ENCODE assay signal across 19 cellular contexts in genomic region chr12:116415408-116416108, GRCh38.
"Had no signal": no experiment of that assay in that cellular context is flagged by ENCODE, and none has a peak within 500 bp of the region (broad histone marks: within the 10 kb centered on the region; RNA-seq: fewer than 3 reads in every experiment).

No MANE protein-coding gene starts in this region.

- H3K4me1 ChIP-seq: breast epithelium, prostate gland had no signal

- H3K4me3 ChIP-seq: breast epithelium, lung, prostate gland, right atrium auricular region, suprapubic skin, transverse colon had no signal

- H3K27ac ChIP-seq: breast epithelium, epithelial cell of prostate, prostate gland, right atrium auricular region, suprapubic skin, transverse colon had no signal

- H3K27ac Mint-ChIP-seq: activated CD4-positive, alpha-beta T cell treated with anti-CD3 and anti-CD28 coated beads, Interleukin-2, amount 10 ng/mL, durations not matched to agents 7 days and 5 days; activated naive CD4-positive, alpha-beta T cell treated with anti-CD3 and anti-CD28 coated beads, Interleukin-2, amount 50 U/mL, for 24 hours; dendritic cell treated with granulocyte-macrophage colony-stimulating factor and Interleukin-4, amounts not matched to agents 40 ng/mL and 50 ng/mL, for 4 days; stimulated activated naive CD8-positive, alpha-beta T cell treated with anti-CD3 and anti-CD28 coated beads, Interleukin-15, amount 100 ng/mL, for 72 hours had no signal

- DNase-seq: activated CD4-positive, alpha-beta T cell treated with anti-CD3 and anti-CD28 coated beads, Interleukin-2, amount 10 ng/mL, durations not matched to agents 7 days and 5 days; activated gamma-delta T cell; cerebellar nuclear complex; hippocampal formation; stimulated activated naive CD8-positive, alpha-beta T cell treated with anti-CD3 and anti-CD28 coated beads, Interleukin-15, amount 100 ng/mL, for 72 hours; T-helper 1 cell; T1000; transverse colon had no signal

- H3K9me3 ChIP-seq: breast epithelium, prostate gland, right atrium auricular region, suprapubic skin, transverse colon had no signal

- H3K4me1 Mint-ChIP-seq: activated naive CD4-positive, alpha-beta T cell treated with anti-CD3 and anti-CD28 coated beads, Interleukin-2, amount 50 U/mL, for 24 hours; stimulated activated naive CD8-positive, alpha-beta T cell treated with anti-CD3 and anti-CD28 coated beads, Interleukin-15, amount 100 ng/mL, for 72 hours had no signal

- H3K27me3 Mint-ChIP-seq: activated CD4-positive, alpha-beta T cell treated with anti-CD3 and anti-CD28 coated beads, Interleukin-2, amount 10 ng/mL, durations not matched to agents 7 days and 5 days; activated naive CD4-positive, alpha-beta T cell treated with anti-CD3 and anti-CD28 coated beads, Interleukin-2, amount 50 U/mL, for 24 hours; stimulated activated naive CD8-positive, alpha-beta T cell treated with anti-CD3 and anti-CD28 coated beads, Interleukin-15, amount 100 ng/mL, for 72 hours had no signal

- H3K9me3 Mint-ChIP-seq: activated CD4-positive, alpha-beta T cell treated with anti-CD3 and anti-CD28 coated beads, Interleukin-2, amount 10 ng/mL, durations not matched to agents 7 days and 5 days; activated naive CD4-positive, alpha-beta T cell treated with anti-CD3 and anti-CD28 coated beads, Interleukin-2, amount 50 U/mL, for 24 hours; dendritic cell treated with granulocyte-macrophage colony-stimulating factor and Interleukin-4, amounts not matched to agents 40 ng/mL and 50 ng/mL, for 4 days; neural crest cell; stimulated activated naive CD8-positive, alpha-beta T cell treated with anti-CD3 and anti-CD28 coated beads, Interleukin-15, amount 100 ng/mL, for 72 hours had no signal

- H3K36me3 Mint-ChIP-seq: activated naive CD4-positive, alpha-beta T cell treated with anti-CD3 and anti-CD28 coated beads, Interleukin-2, amount 50 U/mL, for 24 hours had no signal

- H3K4me3 Mint-ChIP-seq: activated CD4-positive, alpha-beta T cell treated with anti-CD3 and anti-CD28 coated beads, Interleukin-2, amount 10 ng/mL, durations not matched to agents 7 days and 5 days; activated naive CD4-positive, alpha-beta T cell treated with anti-CD3 and anti-CD28 coated beads, Interleukin-2, amount 50 U/mL, for 24 hours; dendritic cell treated with granulocyte-macrophage colony-stimulating factor and Interleukin-4, amounts not matched to agents 40 ng/mL and 50 ng/mL, for 4 days; neural crest cell; stimulated activated naive CD8-positive, alpha-beta T cell treated with anti-CD3 and anti-CD28 coated beads, Interleukin-15, amount 100 ng/mL, for 72 hours had no signal

- H3K27me3 ChIP-seq: breast epithelium, right atrium auricular region, suprapubic skin, transverse colon had no signal

- ATAC-seq: activated CD4-positive, CD25-positive, alpha-beta regulatory T cell treated with anti-CD3 and anti-CD28 coated beads, Interleukin-2, amount 50 U/mL, for 24 hours; left lobe of liver; stimulated activated naive CD8-positive, alpha-beta T cell treated with anti-CD3 and anti-CD28 coated beads, Interleukin-15, amount 100 ng/mL, for 72 hours had no signal

- H3K36me3 ChIP-seq: breast epithelium, prostate gland, right atrium auricular region, suprapubic skin, transverse colon had no signal
